ENCODE assay signal across 8 cellular contexts in the genomic region with DNA sequence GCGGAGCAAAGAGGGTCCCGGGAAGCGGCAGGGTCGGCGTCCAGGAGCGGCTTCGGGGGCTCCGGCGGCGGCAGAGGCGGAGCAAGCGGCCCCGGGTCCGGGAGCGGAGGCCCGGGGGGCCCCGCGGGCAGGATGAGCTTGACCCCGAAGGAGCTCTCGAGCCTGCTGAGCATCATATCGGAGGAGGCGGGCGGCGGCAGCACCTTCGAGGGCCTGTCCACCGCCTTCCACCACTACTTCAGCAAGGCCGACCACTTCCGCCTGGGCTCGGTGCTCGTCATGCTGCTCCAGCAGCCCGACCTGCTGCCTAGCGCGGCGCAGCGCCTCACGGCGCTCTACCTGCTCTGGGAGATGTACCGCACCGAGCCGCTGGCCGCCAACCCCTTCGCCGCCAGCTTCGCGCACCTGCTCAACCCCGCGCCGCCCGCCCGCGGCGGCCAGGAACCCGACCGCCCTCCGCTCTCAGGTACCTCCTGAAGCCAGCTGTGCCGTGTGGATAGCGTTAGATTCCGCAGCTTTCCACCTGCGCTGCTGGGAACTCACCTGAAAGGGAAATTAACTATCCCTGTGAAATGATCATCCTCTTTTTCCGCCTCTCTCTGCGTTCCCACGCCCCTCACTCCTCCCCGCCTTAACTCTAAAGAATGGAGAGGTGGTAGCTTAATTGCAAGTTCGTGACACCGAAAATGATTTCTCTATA. TPM values are rescaled to one million over a fixed set of nuclear protein-coding genes. Genes with fewer than 3 reads are reported as not detected.
DNase-seq lines count a peak whose midpoint lies in the region; ATAC-seq lines count a peak whose summit lies in the region.

No MANE protein-coding gene starts in this region.

- H3K27ac Mint-ChIP-seq in naive thymus-derived CD8-positive, alpha-beta T cell: peak overlapping the region; percentile 92 to 99 (median 96)
- H3K27ac Mint-ChIP-seq in stimulated activated naive B cell treated with anti-CD40 and anti-IgM and Interleukin-4, amounts not matched to agents 10 μg/mL and 1 μg/mL and 100 μg/mL, for 72 hours: peak overlapping the region; percentile 95

- H3K4me1 ChIP-seq in esophagus (ENCODE audit: control insufficient read depth in 2 of 2, insufficient read depth in 2 of 2, low read length in 1 of 2): peaks cover 0 to 2% of the 10 kb centered on the region in 2 donors

- H3K36me3 Mint-ChIP-seq in naive thymus-derived CD8-positive, alpha-beta T cell: peaks cover 0 to 25% (median 6%) of the 10 kb centered on the region in 3 donors
- H3K36me3 Mint-ChIP-seq in stimulated activated naive B cell treated with anti-CD40 and anti-IgM and Interleukin-4, amounts not matched to agents 10 μg/mL and 1 μg/mL and 100 μg/mL, for 72 hours: peaks cover 15 to 17% of the 10 kb centered on the region in 2 donors

- POLR2A ChIA-PET in naive thymus-derived CD8-positive, alpha-beta T cell (lab: Charles Lee): interaction anchor here (0.5 to 1.9 kb wide), 13 partner anchors 8 to 721 kb away, joined by 3 to 11 read pairs (median 3); a partner anchor contains a TSS

- peaks cover 25 to 63% (median 55%) of the 10 kb centered on the region in 4 donors for H3K4me1 Mint-ChIP-seq in naive thymus-derived CD8-positive, alpha-beta T cell
- H3K4me1 Mint-ChIP-seq in stimulated activated naive B cell treated with anti-CD40 and anti-IgM and Interleukin-4, amounts not matched to agents 10 μg/mL and 1 μg/mL and 100 μg/mL, for 72 hours: peaks cover 21 to 44% of the 10 kb centered on the region in 2 donors

- no peaks in the 10 kb centered on the region for H3K36me3 ChIP-seq in esophagus (ENCODE audit: control insufficient read depth in 2 of 2, insufficient read depth in 2 of 2, low read length in 1 of 2)

- DNase-seq in ACHN: peak; percentile 70
- peak; percentile 42 for DNase-seq in NCI-H748 treated with DMSO at 0.1 percent for 48 hours (lab: John Stamatoyannopoulos, UW)
- peak; percentile 40 for DNase-seq in activated CD8-positive, alpha-beta memory T cell treated with anti-CD3 and anti-CD28 coated beads, Interleukin-2, amount 50 U/mL, for 1 hour (ENCODE audit: extremely low read depth)
- peak in 7 of 10 donors; percentile 63 to 90 (median 72) for DNase-seq in naive thymus-derived CD8-positive, alpha-beta T cell
- DNase-seq in stimulated activated naive B cell treated with anti-CD40 and anti-IgM and Interleukin-4, amounts not matched to agents 10 μg/mL and 1 μg/mL and 100 μg/mL, for 72 hours: peak; percentile 59

- H3K4me3 Mint-ChIP-seq in naive thymus-derived CD8-positive, alpha-beta T cell: peak overlapping the region; percentile 92 to 99 (median 96)
- peak overlapping the region; percentile 94 to 96 for H3K4me3 Mint-ChIP-seq in stimulated activated naive B cell treated with anti-CD40 and anti-IgM and Interleukin-4, amounts not matched to agents 10 μg/mL and 1 μg/mL and 100 μg/mL, for 72 hours

- peak overlapping the region; percentile 94 to 97 for H3K4me3 ChIP-seq in esophagus (ENCODE audit: low read depth in 1 of 2, low read length in 2 of 2)

- H3K27me3 Mint-ChIP-seq in naive thymus-derived CD8-positive, alpha-beta T cell: peaks cover 0 to 2% (median 0%) of the 10 kb centered on the region in 5 donors
- H3K27me3 Mint-ChIP-seq in stimulated activated naive B cell treated with anti-CD40 and anti-IgM and Interleukin-4, amounts not matched to agents 10 μg/mL and 1 μg/mL and 100 μg/mL, for 72 hours: no peaks in the 10 kb centered on the region

- 1% methylated on average over 31 to 65 of the region's 65 CpGs for WGBS in esophagus, 2 donors

- no peaks in the 10 kb centered on the region for H3K27me3 ChIP-seq in esophagus (ENCODE audit: control insufficient read depth in 1 of 2, insufficient read depth in 2 of 2, low read length in 2 of 2)

- peak overlapping the region; percentile 93 to 98 for H3K27ac ChIP-seq in esophagus (ENCODE audit: low read depth in 2 of 2, low read length in 1 of 2)

- no peaks in the 10 kb centered on the region for H3K9me3 Mint-ChIP-seq in naive thymus-derived CD8-positive, alpha-beta T cell
- H3K9me3 Mint-ChIP-seq in stimulated activated naive B cell treated with anti-CD40 and anti-IgM and Interleukin-4, amounts not matched to agents 10 μg/mL and 1 μg/mL and 100 μg/mL, for 72 hours: no peaks in the 10 kb centered on the region

- ATAC-seq in GM18519 (IDR thresholded peaks at IDR 0.05; ENCODE audit: low FRiP score, unreplicated experiment) (peak; percentile 33), HG03060 (IDR thresholded peaks at IDR 0.05; ENCODE audit: low read depth, unreplicated experiment) (peak; percentile 15)
- peak; percentile 76 for ATAC-seq in naive thymus-derived CD8-positive, alpha-beta T cell
- ATAC-seq in stimulated activated naive B cell treated with anti-CD40 and anti-IgM and Interleukin-4, amounts not matched to agents 10 μg/mL and 1 μg/mL and 100 μg/mL, for 72 hours (replicated peaks): peak; percentile 74 to 79

- in situ Hi-C loops in ACHN (cut with HindIII; ENCODE audit: low pct_ligation_motif_present, low pct_unique_long_range_greater_than_20kb, low sequenced_read_pairs): no loop called here

- no peaks in the 10 kb centered on the region for H3K9me3 ChIP-seq in esophagus (ENCODE audit: control insufficient read depth in 2 of 2, insufficient read depth in 1 of 2, low read depth in 1 of 2, low read length in 1 of 2)

RNA-seq across cellular contexts. Expression of a gene that starts 0.5 kb away (rescaled TPM):
- polyA plus RNA-seq in esophagus: 10 to 100 TPM; 14.7 to 25.4 TPM
- 10 to 100 TPM; 51.6 to 62.4 TPM for total RNA-seq in naive thymus-derived CD8-positive, alpha-beta T cell
- polyA plus RNA-seq in naive thymus-derived CD8-positive, alpha-beta T cell: 10 to 100 TPM; 64.2 to 69.3 (median 64.9) TPM

RNA-seq across cellular contexts. Expression of a gene that starts 55.3 kb away (rescaled TPM):
- 10 to 100 TPM; 31.7 to 50.4 TPM for polyA plus RNA-seq in esophagus
- total RNA-seq in naive thymus-derived CD8-positive, alpha-beta T cell: 100 to 1,000 TPM; 108 to 114 TPM
- 10 to 100 TPM; 36.6 to 41.6 (median 39.0) TPM for polyA plus RNA-seq in naive thymus-derived CD8-positive, alpha-beta T cell

Comparison
In these comparisons a context has a peak if more than half of its experiments do, and no peak if none do; other contexts are left out.
1. Peak in every context shown above with its lines: DNase-seq, ATAC-seq, H3K4me3 ChIP-seq and H3K27ac ChIP-seq.
2. ATAC-seq: peak in every context shown above with its lines; median percentile 76 in stimulated activated naive B cell treated with anti-CD40 and anti-IgM and Interleukin-4, amounts not matched to agents 10 μg/mL and 1 μg/mL and 100 μg/mL, for 72 hours; 76 in naive thymus-derived CD8-positive, alpha-beta T cell; 33 in GM18519; 15 in HG03060.